In the genomic region with DNA sequence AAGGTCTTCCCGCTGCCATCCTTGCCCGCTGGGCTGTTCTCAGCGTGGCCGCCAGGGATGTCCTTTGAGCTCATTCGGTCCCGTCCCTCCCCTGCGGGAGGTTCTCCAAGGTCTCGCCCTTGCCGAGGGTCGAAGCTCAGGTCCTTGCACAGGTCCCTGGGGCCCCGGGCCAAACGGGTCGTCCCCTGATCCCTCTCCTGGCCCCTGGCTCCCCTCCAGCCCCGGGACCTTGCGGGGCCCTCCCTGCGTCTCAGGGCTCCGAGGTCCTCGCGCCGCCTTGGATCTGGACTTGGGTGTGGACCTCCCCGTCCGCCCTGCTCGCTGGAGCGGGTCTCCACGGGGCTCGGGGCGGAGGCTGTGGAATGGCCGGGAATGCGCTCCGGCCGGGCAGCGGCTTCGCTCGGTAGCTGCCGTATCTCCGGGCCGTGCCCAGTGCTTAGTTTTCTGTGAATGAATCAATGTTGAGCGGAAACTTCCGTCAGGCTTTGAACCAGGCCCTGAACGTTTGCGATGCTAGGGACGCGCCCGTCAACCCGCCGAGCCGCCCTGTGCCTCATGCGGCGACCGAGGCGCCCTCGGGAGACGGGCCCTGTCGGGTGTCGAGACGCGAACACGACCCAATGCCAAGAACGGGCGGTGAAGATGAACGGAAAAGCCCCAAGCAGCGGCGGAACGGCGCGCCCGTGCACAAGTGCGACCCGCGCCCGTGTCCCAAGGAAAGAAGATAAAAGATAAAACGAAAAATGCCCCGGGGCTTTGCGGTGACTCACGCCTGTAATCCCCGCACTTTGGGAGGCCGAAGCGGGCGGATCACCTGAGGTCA, we compare ENCODE assay signal across 9 cellular contexts. TPM values are rescaled to one million over a fixed set of nuclear protein-coding genes. Genes with fewer than 3 reads are reported as not detected.
DNase-seq lines count a peak whose midpoint lies in the region; ATAC-seq lines count a peak whose summit lies in the region.
"Had no signal": no experiment of that assay in that cellular context is flagged by ENCODE, and none has a peak within 500 bp of the region (broad histone marks: within the 10 kb centered on the region; RNA-seq: fewer than 3 reads in every experiment).

No MANE protein-coding gene starts in this region.

- DNase-seq in DMS53 (lab: John Stamatoyannopoulos, UW) (peak; percentile 88), NCI-H526 treated with DMSO at 0.1 percent for 48 hours (lab: John Stamatoyannopoulos, UW) (peak; percentile 11), fibroblast of peridontal ligament (ENCODE audit: extremely low read depth) (peak; percentile 36), nucleus accumbens (lab: John Stamatoyannopoulos, UW) (peak in 43 of 56 donors; percentile 14 to 72 (median 50)), DMS79 treated with DMSO at 0.1 percent for 48 hours (lab: John Stamatoyannopoulos, UW) (no peak)
- DNase-seq in activated T-cell treated with anti-CD3 and anti-CD28 coated beads, Interleukin-2, amount 50 U/mL, for 72 hours, result peak; percentile 75 to 78

- H3K36me3 ChIP-seq in stomach smooth muscle (ENCODE audit: control insufficient read depth in 2 of 2, insufficient read depth in 2 of 2, low read length in 2 of 2), result peaks cover 0 to 6% of the 10 kb centered on the region in 2 donors

- H3K9me3 ChIP-seq in stomach smooth muscle (ENCODE audit: control insufficient read depth in 2 of 2, low read length in 2 of 2), result peaks cover 0 to under 1% of the 10 kb centered on the region in 2 donors

- ATAC-seq in activated T-cell treated with anti-CD3 and anti-CD28 coated beads, Interleukin-2, amount 50 U/mL, for 72 hours (replicated peaks in 1 of 2), result peak; percentile 40 to 44
- ATAC-seq in GM21576 (IDR thresholded peaks at IDR 0.05; ENCODE audit: unreplicated experiment), result no peak

- H3K4me3 ChIP-seq in stomach smooth muscle (ENCODE audit: low read length in 2 of 2), result peak overlapping the region in 1 of 2 donors; percentile 54

- peaks cover 16% of the 10 kb centered on the region for H3K4me1 ChIP-seq in stomach smooth muscle (ENCODE audit: control insufficient read depth, insufficient read depth, low read length)

- H3K27me3 ChIP-seq in stomach smooth muscle (ENCODE audit: control insufficient read depth in 1 of 2, insufficient read depth in 2 of 2, low read length in 2 of 2), result no peaks in the 10 kb centered on the region

- H3K36me3 Mint-ChIP-seq in activated T-cell treated with anti-CD3 and anti-CD28 coated beads, Interleukin-2, amount 50 U/mL, for 72 hours (ENCODE audit: insufficient read depth in 2 of 2), result peaks cover 2 to 4% of the 10 kb centered on the region in 2 donors

- H3K9me3 Mint-ChIP-seq in activated T-cell treated with anti-CD3 and anti-CD28 coated beads, Interleukin-2, amount 50 U/mL, for 72 hours, result peaks cover 0 to 2% of the 10 kb centered on the region in 2 donors

- peak overlapping the region; percentile 60 to 66 for H3K9ac ChIP-seq in stomach smooth muscle (ENCODE audit: low read length in 2 of 2)

- H3K27me3 Mint-ChIP-seq in activated T-cell treated with anti-CD3 and anti-CD28 coated beads, Interleukin-2, amount 50 U/mL, for 72 hours (ENCODE audit: low read depth), result no peaks in the 10 kb centered on the region

- H3K4me3 Mint-ChIP-seq in activated T-cell treated with anti-CD3 and anti-CD28 coated beads, Interleukin-2, amount 50 U/mL, for 72 hours, result no peak overlapping the region

- peaks cover 13% of the 10 kb centered on the region for H3K4me1 Mint-ChIP-seq in activated T-cell treated with anti-CD3 and anti-CD28 coated beads, Interleukin-2, amount 50 U/mL, for 72 hours (ENCODE audit: low read depth)

- no peak overlapping the region for H3K27ac Mint-ChIP-seq in activated T-cell treated with anti-CD3 and anti-CD28 coated beads, Interleukin-2, amount 50 U/mL, for 72 hours

- no peak overlapping the region for H3K27ac ChIP-seq in stomach smooth muscle (ENCODE audit: low read length)

RNA-seq across cellular contexts. Expression of a gene that starts 0.8 kb away (rescaled TPM):
- total RNA-seq in activated T-cell treated with anti-CD3 and anti-CD28 coated beads, Interleukin-2, amount 50 U/mL, for 72 hours, result 10 to 100 TPM; 17.2 to 34.1 TPM
- total RNA-seq: HT1080 had no signal

RNA-seq across cellular contexts. Expression of a gene that starts 27.7 kb away (rescaled TPM):
- total RNA-seq in activated T-cell treated with anti-CD3 and anti-CD28 coated beads, Interleukin-2, amount 50 U/mL, for 72 hours, result 10 to 100 TPM; 31.7 to 40.0 TPM
